8 cellular contexts compared by ENCODE assay signal in genomic region chr1:182149411-182149965, GRCh38.
DNase-seq lines count a peak whose midpoint lies in the region; TF ChIP-seq lines count a peak whose summit lies in the region.
"Had no signal": no experiment of that assay in that cellular context is flagged by ENCODE, and none has a peak within 500 bp of the region (broad histone marks: within the 10 kb centered on the region; RNA-seq: fewer than 3 reads in every experiment).

No MANE protein-coding gene starts in this region.

- H3K4me3 ChIP-seq in fibroblast of the aortic adventitia (ENCODE audit: low read depth, low read length): no peak overlapping the region
- no peak overlapping the region for H3K4me3 ChIP-seq in skeletal muscle tissue (ENCODE audit: low read length in 3 of 3)
- H3K4me3 ChIP-seq: thyroid gland had no signal

- no peaks in the 10 kb centered on the region for H3K27me3 ChIP-seq in skeletal muscle tissue (ENCODE audit: control insufficient read depth in 3 of 3, insufficient read depth in 3 of 3, low read length in 3 of 3)
- H3K27me3 ChIP-seq: thyroid gland had no signal

- no peaks in the 10 kb centered on the region for H3K36me3 ChIP-seq in skeletal muscle tissue (ENCODE audit: control insufficient read depth in 3 of 3, insufficient read depth in 3 of 3, low read length in 3 of 3)
- H3K36me3 ChIP-seq: thyroid gland had no signal

- DNase-seq in GM13977 (ENCODE audit: low spot score): peak; percentile 28
- DNase-seq in SKM-1 treated with dmso at 0.1 percent for 144 hours (lab: John Stamatoyannopoulos, UW; ENCODE audit: unreplicated experiment): peak; percentile 100
- peak; percentile 66 for DNase-seq in fibroblast of the aortic adventitia (ENCODE audit: low read depth)
- no peak for DNase-seq in cerebellum (ENCODE audit: low spot score)
- no peak for DNase-seq in NCI-H1436 treated with DMSO at 0.1 percent for 48 hours (lab: John Stamatoyannopoulos, UW)
- DNase-seq in GM20000 (ENCODE audit: low spot score): no peak

- peak overlapping the region; percentile 55 for H3K27ac ChIP-seq in skeletal muscle tissue (ENCODE audit: low read depth, low read length)

- H3K9ac ChIP-seq in skeletal muscle tissue (ENCODE audit: low read depth in 1 of 3, low read length in 3 of 3): no peak overlapping the region

- TF ChIP-seq CTCF in GM13977 (IDR thresholded peaks at IDR 0.05; ENCODE audit: extremely low read depth, insufficient read depth, missing control alignments) (no peak), fibroblast of the aortic adventitia (IDR thresholded peaks at IDR 0.05; ENCODE audit: insufficient read depth, low read length) (no peak), GM20000 (IDR thresholded peaks at IDR 0.05; ENCODE audit: extremely low read depth, missing control alignments) (no peak)

- in situ Hi-C loops in GM13977 (cut with MboI; ENCODE audit: low pct_unique_long_range_greater_than_20kb, low sequenced_read_pairs, unreplicated experiment): no loop called here

- H3K4me1 ChIP-seq in skeletal muscle tissue (ENCODE audit: control insufficient read depth in 3 of 3, insufficient read depth in 3 of 3, low read length in 3 of 3): peaks cover 11 to 12% (median 11%) of the 10 kb centered on the region in 3 donors

- no peaks in the 10 kb centered on the region for H3K9me3 ChIP-seq in skeletal muscle tissue (ENCODE audit: control insufficient read depth in 3 of 3, low read length in 3 of 3)
- H3K9me3 ChIP-seq: thyroid gland had no signal

Comparison
In these comparisons a context has a peak if more than half of its experiments do, and no peak if none do; other contexts are left out.
1. DNase-seq: peak in GM13977 (single experiment), SKM-1 treated with dmso at 0.1 percent for 144 hours (single experiment) and fibroblast of the aortic adventitia (single experiment); none in cerebellum (single experiment), NCI-H1436 treated with DMSO at 0.1 percent for 48 hours (single experiment) and GM20000 (single experiment).